In the genomic region with DNA sequence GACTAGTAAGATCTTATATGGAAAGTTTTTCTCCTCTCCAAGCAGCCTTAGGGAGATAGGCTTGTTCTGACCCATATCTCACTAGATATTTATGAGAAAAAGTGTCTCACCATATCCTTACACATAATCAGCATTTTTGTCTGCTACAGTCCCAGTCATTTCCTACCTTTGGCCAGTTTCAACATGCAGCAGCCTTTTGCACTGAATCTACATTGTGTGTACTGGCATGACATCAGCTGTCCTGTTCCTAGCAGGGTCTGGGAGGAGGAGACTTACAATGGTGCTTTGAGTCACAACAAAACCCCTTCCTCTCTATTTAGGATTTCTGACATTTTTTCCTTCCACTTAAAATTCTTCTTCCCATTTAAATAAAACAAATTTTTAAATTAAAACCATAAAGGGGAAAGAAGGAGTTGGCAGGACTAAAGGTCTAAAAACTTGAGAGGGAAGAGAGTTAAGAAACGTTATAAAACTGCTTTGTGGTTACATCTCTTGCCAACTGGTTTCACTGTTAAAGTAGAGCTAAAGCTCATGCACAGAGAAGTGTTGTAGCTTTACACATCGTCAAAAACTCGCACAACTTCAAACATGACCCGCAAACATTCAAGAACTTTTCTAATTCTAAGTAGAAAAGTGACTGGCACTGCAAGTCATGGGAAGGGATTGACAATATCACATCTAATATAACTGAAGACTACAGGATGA, we compare ENCODE assay signal across 8 cellular contexts. TPM values are rescaled to one million over a fixed set of nuclear protein-coding genes. Genes with fewer than 3 reads are reported as not detected.
DNase-seq lines count a peak whose midpoint lies in the region; ATAC-seq and TF ChIP-seq lines count a peak whose summit lies in the region.

No MANE protein-coding gene starts in this region.

- no peak for TF ChIP-seq POLR2A in HCT116 (IDR thresholded peaks at IDR 0.05; ENCODE audit: borderline replicate concordance, extremely low read depth, insufficient read depth, insufficient read length)

- H3K4me1 ChIP-seq in HCT116 (ENCODE audit: control insufficient read depth in 1 of 2, insufficient read depth in 2 of 2, low read length in 2 of 2) (peaks cover 70 to 98% of the 10 kb centered on the region in 2 experiments), PC-9 (replicated peaks; ENCODE audit: insufficient read depth) (peaks cover 94% of the 10 kb centered on the region)

- H3K27ac ChIP-seq in HCT116 (ENCODE audit: low read depth, low read length) (peak overlapping the region; percentile 86; the same call in 1 of the 2 replicates), PC-9 (peak overlapping the region; percentile 87)

- H3K4me3 ChIP-seq in HCT116 (replicated peaks in 1 of 2; ENCODE audit: low read depth in 1 of 2, low read length in 2 of 2) = peak overlapping the region; percentile 47 to 58
- H3K4me3 ChIP-seq in PC-9 = peak overlapping the region; percentile 29; the same call in 1 of the 2 replicates

- H4K20me1 ChIP-seq in HCT116 (ENCODE audit: insufficient read depth) = no peaks in the 10 kb centered on the region
- H4K20me1 ChIP-seq in PC-9 (ENCODE audit: insufficient read depth) = no peaks in the 10 kb centered on the region

- H3K36me3 ChIP-seq in HCT116 (ENCODE audit: control insufficient read depth in 1 of 2, insufficient read depth in 2 of 2, low read length in 2 of 2) (no peaks in the 10 kb centered on the region), PC-9 (ENCODE audit: low read depth) (0 out of 2 replicates have a peak, but pooled peaks cover 2% of the 10 kb centered on the region)

- peak overlapping the region; percentile 93 for H3K4me2 ChIP-seq in HCT116 (ENCODE audit: low read length)
- H3K4me2 ChIP-seq in PC-9 = peak overlapping the region; percentile 44

- peaks cover 59% of the 10 kb centered on the region for H3F3A ChIP-seq in PC-9 (ENCODE audit: insufficient read depth, low read depth)

- intact Hi-C loops in HCT116 (cut with micrococcal nuclease) = no loop called here
- intact Hi-C loops in PC-9 (cut with micrococcal nuclease; ENCODE audit: unreplicated experiment) = loop anchor here (5.0 kb wide), 1 partner anchor 92 kb away; no protein-coding TSS in a partner anchor
- intact Hi-C loops in posterior cingulate gyrus (cut with DNase I) = no loop called here

- ATAC-seq in HCT116 = no peak

- no peak for TF ChIP-seq RAD21 in HCT116 (IDR thresholded peaks at IDR 0.05; ENCODE audit: low read depth)

- H3K9ac ChIP-seq in HCT116 (ENCODE audit: low read length) = peak overlapping the region; percentile 86

- H3K79me2 ChIP-seq in HCT116 (ENCODE audit: insufficient read depth, low read length) (peaks cover 69% of the 10 kb centered on the region), PC-9 (ENCODE audit: low read depth) (peaks cover 52% of the 10 kb centered on the region)

- H3K9me2 ChIP-seq in HCT116 (ENCODE audit: insufficient read depth) (no peaks in the 10 kb centered on the region), PC-9 (ENCODE audit: insufficient read depth) (no peaks in the 10 kb centered on the region)

- RAD21 ChIA-PET in HCT116 (lab: Charles Lee; ENCODE audit: low non-redundant PET in 1 of 2, low total read pairs in 2 of 2, uncharacterized antibody in 2 of 2, unreplicated experiment in 2 of 2) = no interaction called here

- no peaks in the 10 kb centered on the region for H3K9me3 ChIP-seq in HCT116 (ENCODE audit: control insufficient read depth in 1 of 2, insufficient read depth in 1 of 2, low read depth in 1 of 2, low read length in 2 of 2)
- H3K9me3 ChIP-seq in PC-9 (ENCODE audit: insufficient read depth, low read depth) = no peaks in the 10 kb centered on the region

- BruUV-seq in HCT116 (replicated peaks; lab: Mats Ljungman, UMichigan) (no TSS peak), PC-9 (replicated peaks; lab: Mats Ljungman, UMichigan) (no TSS peak)

- no peak for TF ChIP-seq CTCF in GM10248 (IDR thresholded peaks at IDR 0.05; ENCODE audit: control extremely low read depth, extremely low read depth, low read depth, missing control alignments)
- TF ChIP-seq CTCF in HCT116 (IDR thresholded peaks at IDR 0.05 in 2 of 3, conservative IDR thresholded peaks at IDR 0.05 in 1 of 3; ENCODE audit: borderline replicate concordance in 1 of 3, insufficient read depth in 1 of 3, low read depth in 2 of 3, low read length in 2 of 3) = no peak
- TF ChIP-seq CTCF in PC-9 (conservative IDR thresholded peaks at IDR 0.05) = no peak

- H3K27me3 ChIP-seq in HCT116 (ENCODE audit: insufficient read depth, low read length) (no peaks in the 10 kb centered on the region), PC-9 (ENCODE audit: insufficient read depth, low read depth) (no peaks in the 10 kb centered on the region)

- CTCF ChIA-PET in GM10248 (lab: Yijun Ruan, JAX) (interaction anchor here (1.3 to 2.8 kb wide), 9 partner anchors 9 to 183 kb away, joined by 3 to 18 read pairs (median 6); a partner anchor contains a TSS), HCT116 (lab: Charles Lee) (no interaction called here), PC-9 (lab: Charles Lee) (no interaction called here)

- no peak overlapping the region for H2AFZ ChIP-seq in HCT116 (ENCODE audit: low read depth, low read length, poor library complexity, severe bottlenecking)
- H2AFZ ChIP-seq in PC-9 = no peak overlapping the region; the same call in 1 of the 2 replicates

- DNase-seq in GM10248 (ENCODE audit: extremely low spot score) (peak; percentile 45), HCT116 (ENCODE audit: low read depth, low spot score) (no peak), PC-9 (no peak), dermis blood vessel endothelial cell (peak; percentile 82), myocyte (ENCODE audit: low read depth) (peak; percentile 61), posterior cingulate gyrus (no peak), NCI-H345 treated with DMSO at 0.1 percent for 48 hours (lab: John Stamatoyannopoulos, UW; ENCODE audit: unreplicated experiment) (no peak), HuH-7.5 (ENCODE audit: low spot score) (no peak)

- POLR2A ChIA-PET in GM10248 (lab: Yijun Ruan, JAX) (interaction anchor here (1.3 to 1.6 kb wide), 2 partner anchors 9 to 109 kb away, joined by 4 to 6 read pairs; a partner anchor contains a TSS), HCT116 (lab: Charles Lee) (interaction anchor here (1.2 to 2.4 kb wide), 3 partner anchors 22 to 33 kb away, joined by 3 to 10 read pairs (median 5); no protein-coding TSS in a partner anchor), PC-9 (lab: Charles Lee; ENCODE audit: unreplicated experiment) (interaction anchor here (0.7 to 1.3 kb wide), 5 partner anchors 18 to 110 kb away, joined by 3 to 8 read pairs (median 4); no protein-coding TSS in a partner anchor)

TF ChIP-seq in HCT116, 20 proteins besides CTCF, POLR2A, EP300 and RAD21 (continues in another document):
- TF ChIP-seq, protein P1, sequence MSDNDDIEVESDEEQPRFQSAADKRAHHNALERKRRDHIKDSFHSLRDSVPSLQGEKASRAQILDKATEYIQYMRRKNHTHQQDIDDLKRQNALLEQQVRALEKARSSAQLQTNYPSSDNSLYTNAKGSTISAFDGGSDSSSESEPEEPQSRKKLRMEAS (IDR thresholded peaks at IDR 0.05) = no peak
- TF ChIP-seq TCF7L2 (IDR thresholded peaks at IDR 0.05; ENCODE audit: borderline replicate concordance, extremely low read depth, insufficient read depth, insufficient read length) = no peak
- no peak for TF ChIP-seq EGR1 (IDR thresholded peaks at IDR 0.05; ENCODE audit: low read depth)
- no peak for TF ChIP-seq EZH2 (IDR thresholded peaks at IDR 0.05)
- TF ChIP-seq, protein P2, sequence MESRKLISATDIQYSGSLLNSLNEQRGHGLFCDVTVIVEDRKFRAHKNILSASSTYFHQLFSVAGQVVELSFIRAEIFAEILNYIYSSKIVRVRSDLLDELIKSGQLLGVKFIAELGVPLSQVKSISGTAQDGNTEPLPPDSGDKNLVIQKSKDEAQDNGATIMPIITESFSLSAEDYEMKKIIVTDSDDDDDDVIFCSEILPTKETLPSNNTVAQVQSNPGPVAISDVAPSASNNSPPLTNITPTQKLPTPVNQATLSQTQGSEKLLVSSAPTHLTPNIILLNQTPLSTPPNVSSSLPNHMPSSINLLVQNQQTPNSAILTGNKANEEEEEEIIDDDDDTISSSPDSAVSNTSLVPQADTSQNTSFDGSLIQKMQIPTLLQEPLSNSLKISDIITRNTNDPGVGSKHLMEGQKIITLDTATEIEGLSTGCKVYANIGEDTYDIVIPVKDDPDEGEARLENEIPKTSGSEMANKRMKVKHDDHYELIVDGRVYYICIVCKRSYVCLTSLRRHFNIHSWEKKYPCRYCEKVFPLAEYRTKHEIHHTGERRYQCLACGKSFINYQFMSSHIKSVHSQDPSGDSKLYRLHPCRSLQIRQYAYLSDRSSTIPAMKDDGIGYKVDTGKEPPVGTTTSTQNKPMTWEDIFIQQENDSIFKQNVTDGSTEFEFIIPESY (IDR thresholded peaks at IDR 0.05; ENCODE audit: extremely low read depth, insufficient replicate concordance, low read length) = no peak
- no peak for TF ChIP-seq EZH2phosphoT487 (IDR thresholded peaks at IDR 0.05; ENCODE audit: borderline replicate concordance)
- TF ChIP-seq, protein P3, sequence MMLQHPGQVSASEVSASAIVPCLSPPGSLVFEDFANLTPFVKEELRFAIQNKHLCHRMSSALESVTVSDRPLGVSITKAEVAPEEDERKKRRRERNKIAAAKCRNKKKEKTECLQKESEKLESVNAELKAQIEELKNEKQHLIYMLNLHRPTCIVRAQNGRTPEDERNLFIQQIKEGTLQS (IDR thresholded peaks at IDR 0.05) = no peak
- no peak for TF ChIP-seq SIN3A (IDR thresholded peaks at IDR 0.05; ENCODE audit: low read depth)
- no peak for TF ChIP-seq SP1 (IDR thresholded peaks at IDR 0.05; ENCODE audit: low read depth)
- no peak for TF ChIP-seq ELF1 (IDR thresholded peaks at IDR 0.05; ENCODE audit: borderline replicate concordance, low read depth)
- no peak for TF ChIP-seq YY1 (IDR thresholded peaks at IDR 0.05; ENCODE audit: extremely low read depth, insufficient replicate concordance, low read depth, low read length)
- no peak for TF ChIP-seq ZNF274 (IDR thresholded peaks at IDR 0.05; ENCODE audit: low read depth, low read length)
- no peak for TF ChIP-seq CEBPB (IDR thresholded peaks at IDR 0.05; ENCODE audit: low read depth)
- TF ChIP-seq POLR2AphosphoS5 (IDR thresholded peaks at IDR 0.05; ENCODE audit: low read depth, low read length) = no peak
- TF ChIP-seq CBX3 (IDR thresholded peaks at IDR 0.05; ENCODE audit: low read depth) = no peak
- no peak for TF ChIP-seq JUND (IDR thresholded peaks at IDR 0.05)
- no peak for TF ChIP-seq FOSL1 (IDR thresholded peaks at IDR 0.05; ENCODE audit: low read depth)
- no peak for TF ChIP-seq SRF (IDR thresholded peaks at IDR 0.05; ENCODE audit: low read depth)

RNA-seq across cellular contexts. Expression of a gene that starts 53.3 kb away (rescaled TPM):
- total RNA-seq in HCT116 (2021; ENCODE audit: unreplicated experiment) = 33.4 TPM
- polyA plus RNA-seq in HCT116 (2012) = 30.0 and 31.0 TPM in 2 replicates
- total RNA-seq in PC-9 (2021) = 33.0 and 41.7 TPM in 2 replicates
- 24.5 and 46.0 TPM in 2 replicates for total RNA-seq in dermis blood vessel endothelial cell
- 21.4 and 25.3 TPM in 2 replicates for total RNA-seq in myocyte
- 64.2 TPM for polyA plus RNA-seq in myocyte (2012)

Comparison
In these comparisons a context has a peak if more than half of its experiments do, and no peak if none do; other contexts are left out.
1. DNase-seq: peak in GM10248 (single experiment), dermis blood vessel endothelial cell (single experiment) and myocyte (single experiment); none in HCT116 (single experiment), PC-9 (0 of 2), posterior cingulate gyrus (0 of 10), NCI-H345 treated with DMSO at 0.1 percent for 48 hours (single experiment) and HuH-7.5 (single experiment).